In genomic region chr6:51711876-51712275, GRCh38 we compare ENCODE assay signal across 27 cellular contexts.
"Had no signal": no experiment of that assay in that cellular context is flagged by ENCODE, and none has a peak within 500 bp of the region (broad histone marks: within the 10 kb centered on the region; RNA-seq: fewer than 3 reads in every experiment).

No MANE protein-coding gene starts in this region.

- H3K9me3 ChIP-seq: adrenal gland, body of pancreas, breast epithelium, Peyer's patch, SJSA1 had no signal

- H3K27me3 Mint-ChIP-seq: activated CD4-positive, alpha-beta T cell treated with anti-CD3 and anti-CD28 coated beads, Interleukin-2, amount 10 ng/mL, durations not matched to agents 24 days and 14 days had no signal

- H3K27ac ChIP-seq: adrenal gland, body of pancreas, breast epithelium, Peyer's patch, SJSA1, WERI-Rb-1 had no signal

- H3K4me3 Mint-ChIP-seq: activated CD4-positive, alpha-beta T cell treated with anti-CD3 and anti-CD28 coated beads, Interleukin-2, amount 10 ng/mL, durations not matched to agents 24 days and 14 days; activated CD8-positive, alpha-beta T cell treated with anti-CD3 and anti-CD28 coated beads, Interleukin-2, amount 10 ng/mL, durations not matched to agents 7 days and 5 days; activated naive CD4-positive, alpha-beta T cell treated with anti-CD3 and anti-CD28 coated beads for 36 hours; activated T-cell treated with anti-CD3 and anti-CD28 coated beads, Interleukin-2, amount 50 U/mL, for 4 hours; activated T-helper 1 cell treated with anti-CD3 and anti-CD28 coated beads, Interleukin-12 subunit alpha, Interleukin-12 subunit beta, Interleukin-2, Interleukin-4 antibody, amounts not matched to agents 30 ng/mL and 10 ng/mL and 1 ng/mL, durations not matched to agents 14 hours and 24 hours and 36 hours had no signal

- H3K36me3 ChIP-seq: adrenal gland, breast epithelium, Peyer's patch, SJSA1, WERI-Rb-1 had no signal

- H3K36me3 Mint-ChIP-seq: activated naive CD4-positive, alpha-beta T cell treated with anti-CD3 and anti-CD28 coated beads, Interleukin-2, amount 50 U/mL, for 72 hours had no signal

- DNase-seq: activated CD4-positive, alpha-beta T cell treated with anti-CD3 and anti-CD28 coated beads, Interleukin-2, amount 10 ng/mL, durations not matched to agents 24 days and 14 days; activated CD4-positive, alpha-beta T cell treated with anti-CD3 and anti-CD28 coated beads, Interleukin-2, amount 50 U/mL, for 48 hours; activated CD8-positive, alpha-beta T cell treated with anti-CD3 and anti-CD28 coated beads, Interleukin-2, amount 10 ng/mL, durations not matched to agents 7 days and 5 days; activated gamma-delta T cell treated with Interleukin-2 at 50 U/mL for 16 hours; activated naive CD4-positive, alpha-beta T cell treated with anti-CD3 and anti-CD28 coated beads for 36 hours; activated T-cell treated with anti-CD3 and anti-CD28 coated beads for 4 hours; activated T-cell treated with anti-CD3 and anti-CD28 coated beads, Interleukin-2, amount 50 U/mL, for 4 hours; adrenal gland; body of pancreas; NCI-H1105; NCI-H1417 treated with DMSO at 0.1 percent for 48 hours; NCI-H187 treated with DMSO at 0.1 percent for 48 hours; NCI-H2081; NCI-H345; NCI-H524 treated with DMSO at 0.1 percent for 48 hours; PC-3; Peyer's patch; RPMI8226; SHP77 treated with DMSO at 0.1 percent for 48 hours; T1000; WERI-Rb-1 had no signal

- H3K9me3 Mint-ChIP-seq: activated CD4-positive, alpha-beta T cell treated with anti-CD3 and anti-CD28 coated beads, Interleukin-2, amount 10 ng/mL, durations not matched to agents 24 days and 14 days; activated naive CD4-positive, alpha-beta T cell treated with anti-CD3 and anti-CD28 coated beads for 36 hours; activated T-helper 1 cell treated with anti-CD3 and anti-CD28 coated beads, Interleukin-12 subunit alpha, Interleukin-12 subunit beta, Interleukin-2, Interleukin-4 antibody, amounts not matched to agents 30 ng/mL and 10 ng/mL and 1 ng/mL, durations not matched to agents 14 hours and 24 hours and 36 hours had no signal

- ATAC-seq: activated CD8-positive, alpha-beta T cell treated with anti-CD3 and anti-CD28 coated beads, Interleukin-2, amount 10 ng/mL, durations not matched to agents 7 days and 5 days; activated naive CD4-positive, alpha-beta T cell treated with anti-CD3 and anti-CD28 coated beads, Interleukin-2, amount 50 U/mL, for 72 hours; activated T-cell treated with anti-CD3 and anti-CD28 coated beads, Interleukin-2, amount 50 U/mL, for 4 hours; body of pancreas; K562; PC-3; SK-N-SH treated with all-trans-retinoic acid at 6 μM for 48 hours had no signal

- H3K4me3 ChIP-seq: adrenal gland, body of pancreas, breast epithelium, K562, Peyer's patch, SJSA1 had no signal

- H3K4me1 ChIP-seq: adrenal gland, body of pancreas, breast epithelium, Peyer's patch, SJSA1 had no signal

- H3K4me1 Mint-ChIP-seq: activated CD4-positive, alpha-beta T cell treated with anti-CD3 and anti-CD28 coated beads, Interleukin-2, amount 10 ng/mL, durations not matched to agents 24 days and 14 days had no signal

- H3K27ac Mint-ChIP-seq: activated CD4-positive, alpha-beta T cell treated with anti-CD3 and anti-CD28 coated beads, Interleukin-2, amount 10 ng/mL, durations not matched to agents 24 days and 14 days; activated CD8-positive, alpha-beta T cell treated with anti-CD3 and anti-CD28 coated beads, Interleukin-2, amount 10 ng/mL, durations not matched to agents 7 days and 5 days; activated naive CD4-positive, alpha-beta T cell treated with anti-CD3 and anti-CD28 coated beads for 36 hours; activated naive CD4-positive, alpha-beta T cell treated with anti-CD3 and anti-CD28 coated beads, Interleukin-2, amount 50 U/mL, for 72 hours; activated T-helper 1 cell treated with anti-CD3 and anti-CD28 coated beads, Interleukin-12 subunit alpha, Interleukin-12 subunit beta, Interleukin-2, Interleukin-4 antibody, amounts not matched to agents 30 ng/mL and 10 ng/mL and 1 ng/mL, durations not matched to agents 14 hours and 24 hours and 36 hours had no signal

- H3K27me3 ChIP-seq: adrenal gland, body of pancreas, breast epithelium, Peyer's patch had no signal
